ENCODE assay signal across 27 cellular contexts in the genomic region with DNA sequence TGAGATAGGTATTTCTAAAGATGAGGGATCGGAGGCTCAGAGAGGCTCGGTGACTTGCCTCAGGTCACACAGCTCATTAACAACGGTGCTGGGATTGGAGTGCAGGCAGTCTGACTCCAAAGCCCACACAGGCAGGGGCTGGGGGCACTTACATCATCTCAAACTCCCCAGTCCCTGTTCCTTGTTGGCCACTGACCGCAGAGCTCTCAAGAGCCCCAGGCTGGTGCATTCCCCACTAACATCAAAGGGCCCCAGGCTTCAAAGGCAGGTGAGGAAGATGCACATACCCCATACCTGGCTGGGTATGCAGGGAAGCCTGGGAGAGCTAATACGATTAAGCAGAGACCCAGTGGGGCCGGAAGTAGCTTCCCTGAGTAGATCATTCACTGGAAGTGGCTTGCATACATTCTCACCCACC. TPM values are rescaled to one million over a fixed set of nuclear protein-coding genes. Genes with fewer than 3 reads are reported as not detected.
A peak's percentile ranks its signal among the peaks of the same experiment; 100 is the strongest.
DNase-seq lines count a peak whose midpoint lies in the region; ATAC-seq and TF ChIP-seq lines count a peak whose summit lies in the region.
"Had no signal": no experiment of that assay in that cellular context is flagged by ENCODE, and none has a peak within 500 bp of the region (broad histone marks: within the 10 kb centered on the region; RNA-seq: fewer than 3 reads in every experiment).

No MANE protein-coding gene starts in this region.

- no peaks in the 10 kb centered on the region for H3K9me3 Mint-ChIP-seq in endodermal cell
- H3K9me3 Mint-ChIP-seq: HFFc6 had no signal

- no peaks in the 10 kb centered on the region for H3K36me3 Mint-ChIP-seq in endodermal cell (ENCODE audit: low read depth)

- H3K4me2 ChIP-seq in mesendoderm (ENCODE audit: low read length): no peak overlapping the region

- H3K23ac ChIP-seq in mesendoderm (ENCODE audit: low read length): no peak overlapping the region

- H3K4me1 Mint-ChIP-seq in endodermal cell: peaks cover 36% of the 10 kb centered on the region

- no peak for ATAC-seq in HG02759 (IDR thresholded peaks at IDR 0.05; ENCODE audit: unreplicated experiment)
- ATAC-seq: SK-N-SH treated with all-trans-retinoic acid at 6 μM for 48 hours had no signal

- H3K56ac ChIP-seq in mesendoderm (ENCODE audit: low read length): peak overlapping the region; percentile 44

- H3K4me3 ChIP-seq in HUES48 (ENCODE audit: low read depth, low read length) (no peak overlapping the region), endodermal cell (ENCODE audit: low read length) (no peak overlapping the region), mesendoderm (ENCODE audit: low read length) (no peak overlapping the region), uterus (no peak overlapping the region)

- no peak overlapping the region for H2BK120ac ChIP-seq in mesendoderm (ENCODE audit: low read depth, low read length)

- no peak overlapping the region for H4K5ac ChIP-seq in mesendoderm (ENCODE audit: low read length)

- intact Hi-C loops in uterus (cut with DNase I; ENCODE audit: low total_unique reads): no loop called here

- no peaks in the 10 kb centered on the region for H3K79me2 ChIP-seq in mesendoderm (ENCODE audit: control insufficient read depth, insufficient read depth, low read length)

- H3K27ac ChIP-seq in HUES48 (ENCODE audit: low read depth, low read length) (peak overlapping the region; percentile 83), endodermal cell (ENCODE audit: low read depth, low read length) (no peak overlapping the region), mesendoderm (ENCODE audit: low read depth, low read length) (peak overlapping the region; percentile 39), uterus (no peak overlapping the region)
- H3K27ac ChIP-seq: HL-60 had no signal

- H3K4ac ChIP-seq in mesendoderm (ENCODE audit: low read depth, low read length): no peak overlapping the region

- no peak overlapping the region for H3K9ac ChIP-seq in HUES48 (ENCODE audit: low read depth, low read length)
- H3K9ac ChIP-seq in endodermal cell (ENCODE audit: extremely low read depth, low read length, poor library complexity, severe bottlenecking): no peak overlapping the region
- H3K9ac ChIP-seq in mesendoderm (ENCODE audit: low read length): no peak overlapping the region

- TF ChIP-seq CTCF in endodermal cell (conservative IDR thresholded peaks at IDR 0.05) (no peak), uterus (IDR thresholded peaks at IDR 0.05) (no peak)

- H3K18ac ChIP-seq in mesendoderm (ENCODE audit: low read length): peak overlapping the region; percentile 32

- peak overlapping the region; percentile 94 for H3K27ac Mint-ChIP-seq in endodermal cell
- H3K27ac Mint-ChIP-seq: CD4-positive, CD25-positive, alpha-beta regulatory T cell; HFFc6 had no signal

- no peak overlapping the region for H2BK15ac ChIP-seq in mesendoderm (replicated peaks; ENCODE audit: low read depth)

- no peak overlapping the region for H2BK5ac ChIP-seq in mesendoderm (ENCODE audit: low read length)

- H3K27me3 ChIP-seq in HUES48 (ENCODE audit: control insufficient read depth, insufficient read depth, low read length) (peaks cover 62% of the 10 kb centered on the region), endodermal cell (ENCODE audit: control insufficient read depth, insufficient read depth, low read length, poor library complexity, severe bottlenecking) (peaks cover 10% of the 10 kb centered on the region), mesendoderm (ENCODE audit: insufficient read depth, low read length, poor library complexity) (no peaks in the 10 kb centered on the region), uterus (no peaks in the 10 kb centered on the region)

- H4K8ac ChIP-seq in mesendoderm (ENCODE audit: low read depth, low read length): no peak overlapping the region

- TF ChIP-seq POLR2A in uterus (IDR thresholded peaks at IDR 0.05): no peak

- 44% methylated on average over 6 of the region's 6 CpGs; no CpG with 5 or more reads in 1 of the 2 experiments for WGBS in endodermal cell (ENCODE audit: insufficient coverage in 1 of 2, insufficient read length in 1 of 2), 2 experiments
- no CpG with 5 or more reads among the region's 6 CpGs for WGBS in mesendoderm (ENCODE audit: extremely low coverage, insufficient coverage, low lambda C conversion rate)

- H3K4me1 ChIP-seq in HUES48 (ENCODE audit: control insufficient read depth, insufficient read depth, low read length): peaks cover 36% of the 10 kb centered on the region
- H3K4me1 ChIP-seq in endodermal cell (ENCODE audit: control insufficient read depth, insufficient read depth, low read length): peaks cover 4% of the 10 kb centered on the region
- H3K4me1 ChIP-seq in mesendoderm (ENCODE audit: control insufficient read depth, low read depth, low read length): peaks cover 18% of the 10 kb centered on the region
- H3K4me1 ChIP-seq in uterus: no peaks in the 10 kb centered on the region

- peaks cover 21% of the 10 kb centered on the region for H3K27me3 Mint-ChIP-seq in endodermal cell (ENCODE audit: insufficient read depth)

- H3K36me3 ChIP-seq in HUES48 (ENCODE audit: control insufficient read depth, insufficient read depth, low read length) (no peaks in the 10 kb centered on the region), endodermal cell (ENCODE audit: control insufficient read depth, insufficient read depth, low read length) (no peaks in the 10 kb centered on the region), mesendoderm (ENCODE audit: control insufficient read depth, insufficient read depth, low read length) (no peaks in the 10 kb centered on the region), uterus (no peaks in the 10 kb centered on the region)

- H2AK5ac ChIP-seq in mesendoderm (ENCODE audit: low read length): no peak overlapping the region

- H3K79me1 ChIP-seq in mesendoderm (ENCODE audit: low read length): no peaks in the 10 kb centered on the region

- H3K4me3 Mint-ChIP-seq in endodermal cell: peak overlapping the region; percentile 36
- H3K4me3 Mint-ChIP-seq: CD4-positive, CD25-positive, alpha-beta regulatory T cell; HFFc6 had no signal

- DNase-seq in ELF-1 (ENCODE audit: low read depth, low spot score) (peak; percentile 97), endodermal cell (peak; percentile 97), mesendoderm (peak; percentile 99), SW 1271 (lab: John Stamatoyannopoulos, UW) (no peak), uterus (no peak)
- DNase-seq: ACHN; AML-193; CD4-positive, CD25-positive, alpha-beta regulatory T cell; COR-L47; DMS153; GF-D8; GOT3; HFFc6; NCI-H1105 treated with DMSO at 0.1 percent for 48 hours; NCI-H1694; NCI-H2081 treated with DMSO at 0.1 percent for 48 hours; NCI-H748 treated with DMSO at 0.1 percent for 48 hours; SIG-M5 had no signal

- H3K9me3 ChIP-seq in HUES48 (ENCODE audit: control insufficient read depth, insufficient read depth, low read length) (no peaks in the 10 kb centered on the region), endodermal cell (ENCODE audit: control insufficient read depth, low read length) (no peaks in the 10 kb centered on the region), uterus (no peaks in the 10 kb centered on the region)

RNA-seq across cellular contexts. Expression of gene NODAL, which starts 13.7 kb away (rescaled TPM):
- total RNA-seq in endodermal cell (10 to 100 TPM; 18.2 to 71.0 TPM), uterus (not detected)
- polyA plus RNA-seq in endodermal cell (2013, experiment 1 of 2): 36.1 TPM
- polyA plus RNA-seq in endodermal cell (2013, experiment 2 of 2): 39.2 TPM
- polyA plus RNA-seq in mesendoderm (2013, experiment 1 of 2): 318 TPM
- polyA plus RNA-seq in mesendoderm (2013, experiment 2 of 2): 312 TPM
- total RNA-seq: CD4-positive, CD25-positive, alpha-beta regulatory T cell; Daoy; HFFc6; HT1080; NCI-H460; RPMI7951; T-helper 1 cell treated with Interleukin-12 subunit alpha and Interleukin-12 subunit beta and Interleukin-4 antibody, amounts not matched to agents 30 ng/mL and 1 ng/mL, for 36 hours had no signal

RNA-seq across cellular contexts. Expression of gene PALD1, which starts 23.3 kb away (rescaled TPM):
- total RNA-seq in endodermal cell: 10 to 100 TPM; 17.3 to 19.7 TPM
- polyA plus RNA-seq in endodermal cell (2013, experiment 1 of 2): 12.0 TPM
- 11.6 TPM for polyA plus RNA-seq in endodermal cell (2013, experiment 2 of 2)
- polyA plus RNA-seq in mesendoderm (2013, experiment 1 of 2): 14.2 TPM
- polyA plus RNA-seq in mesendoderm (2013, experiment 2 of 2): 14.9 TPM
- total RNA-seq in uterus: 10 to 100 TPM in 2 of 4 donors, 1 to 10 TPM in 2; 1.8 to 21.6 (median 10.3) TPM
- total RNA-seq: CD4-positive, CD25-positive, alpha-beta regulatory T cell; HFFc6 had no signal
- polyA plus RNA-seq: CD4-positive, CD25-positive, alpha-beta regulatory T cell had no signal

RNA-seq across cellular contexts. Expression of gene EIF4EBP2, which starts 51.3 kb away (rescaled TPM):
- 100 to 1,000 TPM; 103 to 119 TPM for total RNA-seq in endodermal cell
- polyA plus RNA-seq in endodermal cell (2013, experiment 1 of 2): 85.9 TPM
- 81.0 TPM for polyA plus RNA-seq in endodermal cell (2013, experiment 2 of 2)
- polyA plus RNA-seq in mesendoderm (2013, experiment 1 of 2): 106 TPM
- polyA plus RNA-seq in mesendoderm (2013, experiment 2 of 2): 104 TPM
- total RNA-seq in uterus: 10 to 100 TPM; 26.9 to 70.3 (median 46.3) TPM

Comparison
In these comparisons a context has a peak if more than half of its experiments do, and no peak if none do; other contexts are left out.
1. DNase-seq: peak in ELF-1 (single experiment), endodermal cell (single experiment) and mesendoderm (single experiment); none in SW 1271 (0 of 2) and uterus (0 of 2).
2. H3K27ac ChIP-seq: peak in HUES48 (single experiment) and mesendoderm (single experiment); none in endodermal cell (single experiment) and uterus (0 of 2).
3. RNA of gene NODAL, which starts 13.7 kb away (total RNA-seq): 18.2 to 71.0 TPM in endodermal cell; not detected in uterus; every median in the first group is over 10 times any median in the second.